ENCODE assay signal across 8 cellular contexts in genomic region chr19:13277104-13277809, GRCh38.
DNase-seq lines count a peak whose midpoint lies in the region; ATAC-seq and TF ChIP-seq lines count a peak whose summit lies in the region.

No MANE protein-coding gene starts in this region.

- peak overlapping the region in 1 of 2 experiments; percentile 71; a peak in 1 of 4 replicates for H4K8ac ChIP-seq in IMR-90 (ENCODE audit: low read depth in 2 of 2, low read length in 2 of 2)

- H3K18ac ChIP-seq in IMR-90 (ENCODE audit: low read depth, low read length): no peak overlapping the region

- CTCF ChIA-PET in IMR-90 (lab: Yijun Ruan, JAX) (interaction anchor here (1.0 to 2.4 kb wide), 4 partner anchors 298 to 453 kb away, joined by 3 to 9 read pairs (median 3); no protein-coding TSS in a partner anchor), RWPE1 (lab: Yijun Ruan, JAX) (interaction anchor here (0.5 to 3.6 kb wide), 26 partner anchors 9 to 444 kb away, joined by 3 to 29 read pairs (median 4); no protein-coding TSS in a partner anchor)

- H3K9me1 ChIP-seq in IMR-90 (ENCODE audit: insufficient read depth, low read length): no peaks in the 10 kb centered on the region

- no peak overlapping the region for H3K14ac ChIP-seq in IMR-90 (replicated peaks; ENCODE audit: low read depth, low read length)

- H3K56ac ChIP-seq in IMR-90 (ENCODE audit: extremely low read depth, insufficient read depth, low read length): no peak overlapping the region

- no peak overlapping the region for H2BK120ac ChIP-seq in IMR-90 (ENCODE audit: low read depth, low read length)

- TF ChIP-seq CTCF in IMR-90 (conservative IDR thresholded peaks at IDR 0.05; ENCODE audit: low read depth, low read length): peak; percentile 73
- peak; percentile 60 for TF ChIP-seq CTCF in RWPE1 (conservative IDR thresholded peaks at IDR 0.05; ENCODE audit: low read depth)
- peak; percentile 67 for TF ChIP-seq CTCF in osteoblast (IDR thresholded peaks at IDR 0.05; ENCODE audit: extremely low read depth, low read depth, low read length)
- TF ChIP-seq CTCF in thyroid gland (IDR thresholded peaks at IDR 0.05): peak; percentile 28 to 68 (median 58)

- H3K27me3 ChIP-seq in IMR-90 (ENCODE audit: control insufficient read depth, insufficient read depth, low read length) (no peaks in the 10 kb centered on the region; the same call in 1 of the 2 replicates), osteoblast (ENCODE audit: insufficient read depth, low read length) (no peaks in the 10 kb centered on the region), thyroid gland (no peaks in the 10 kb centered on the region)

- POLR2A ChIA-PET in IMR-90 (lab: Charles Lee; ENCODE audit: unreplicated experiment) (no interaction called here), RWPE1 (lab: Yijun Ruan, JAX; ENCODE audit: low non-redundant PET) (no interaction called here)

- no peak overlapping the region for H3K4me2 ChIP-seq in IMR-90 (ENCODE audit: low read depth, low read length)
- H3K4me2 ChIP-seq in osteoblast (ENCODE audit: insufficient read depth, low read length): peak overlapping the region; percentile 46

- no peak overlapping the region for H3K9ac ChIP-seq in IMR-90 (ENCODE audit: low read depth, low read length)

- H3K4me1 ChIP-seq in IMR-90 (ENCODE audit: control insufficient read depth, insufficient read depth, low read length) (no peaks in the 10 kb centered on the region), osteoblast (ENCODE audit: insufficient read depth, low read length) (no peaks in the 10 kb centered on the region), thyroid gland (no peaks in the 10 kb centered on the region)

- H3K79me2 ChIP-seq in osteoblast (ENCODE audit: insufficient read depth, low read length): no peaks in the 10 kb centered on the region

- H3K23ac ChIP-seq in IMR-90 (ENCODE audit: low read depth, low read length): no peak overlapping the region

- in situ Hi-C loops in IMR-90 (cut with MboI; ENCODE audit: low sequenced_read_pairs): loop anchor here (5.0 to 25.0 kb wide), 3 partner anchors 315 to 585 kb away; no protein-coding TSS in a partner anchor

- H2AK9ac ChIP-seq in IMR-90 (replicated peaks; ENCODE audit: low read depth, low read length, poor library complexity): no peak overlapping the region

- H3K9me3 ChIP-seq in IMR-90 (ENCODE audit: control insufficient read depth, insufficient read depth, low read length) (no peaks in the 10 kb centered on the region), osteoblast (ENCODE audit: low read depth, low read length) (no peaks in the 10 kb centered on the region), thyroid gland (no peaks in the 10 kb centered on the region)

- H3K27ac ChIP-seq in IMR-90 (ENCODE audit: insufficient read depth, low read length) (no peak overlapping the region), RWPE1 (no peak overlapping the region), osteoblast (ENCODE audit: low read depth, low read length) (no peak overlapping the region), thyroid gland (no peak overlapping the region)

- no peaks in the 10 kb centered on the region for H3K79me1 ChIP-seq in IMR-90 (ENCODE audit: low read depth in 1 of 2, low read length in 2 of 2)

- H2BK5ac ChIP-seq in IMR-90 (ENCODE audit: low read depth, low read length, poor library complexity, severe bottlenecking): no peak overlapping the region

- no peak overlapping the region for H2BK20ac ChIP-seq in IMR-90 (ENCODE audit: low read depth, low read length)

- H3K4ac ChIP-seq in IMR-90 (ENCODE audit: low read depth, low read length): no peak overlapping the region

- 28% methylated on average over 5 of the region's 17 CpGs; no CpG with 5 or more reads in 1 of the 2 experiments for WGBS in IMR-90 (ENCODE audit: extremely low coverage in 2 of 2, insufficient read length in 1 of 2), 2 experiments
- WGBS in thyroid gland, 2 donors: 49 to 52% methylated on average over 17 of the region's 17 CpGs

- H2BK15ac ChIP-seq in IMR-90 (ENCODE audit: low read depth, low read length): no peak overlapping the region

- no TSS peak for BruUV-seq in IMR-90 (replicated peaks; lab: Mats Ljungman, UMichigan)

- peak; percentile 95 for ATAC-seq in IMR-90 (ENCODE audit: low read depth)
- ATAC-seq in HG02885 (IDR thresholded peaks at IDR 0.05; ENCODE audit: poor library complexity, unreplicated experiment): no peak

- peak; percentile 26 for DNase-seq in GF-D8 (lab: John Stamatoyannopoulos, UW)
- DNase-seq in IMR-90: peak; percentile 74
- DNase-seq in RWPE1 (ENCODE audit: low spot score): peak; percentile 77
- peak; percentile 67 to 73 for DNase-seq in activated T-cell treated with anti-CD3 and anti-CD28 coated beads, Interleukin-2, amount 50 U/mL, for 48 hours
- DNase-seq in fibroblast of the conjunctiva (ENCODE audit: low read depth): peak; percentile 42
- no peak for DNase-seq in osteoblast (ENCODE audit: insufficient read length, low spot score, missing footprints)
- DNase-seq in thyroid gland: peak; percentile 16 to 34

- no peak overlapping the region for H4K5ac ChIP-seq in IMR-90 (ENCODE audit: low read depth, low read length)

- dilution Hi-C loops in IMR-90 (cut with HindIII; ENCODE audit: low sequenced_read_pairs, unreplicated experiment): no loop called here

- H3K36me3 ChIP-seq in IMR-90 (ENCODE audit: control insufficient read depth, insufficient read depth, low read length) (peaks cover 1% of the 10 kb centered on the region; the same call in 1 of the 2 replicates), osteoblast (ENCODE audit: insufficient read depth, low read length) (no peaks in the 10 kb centered on the region), thyroid gland (no peaks in the 10 kb centered on the region)

- H2AFZ ChIP-seq in IMR-90 (replicated peaks; ENCODE audit: low read length, poor library complexity) (peak overlapping the region; percentile 92), osteoblast (ENCODE audit: low read length) (peak overlapping the region; percentile 90)

- H2AK5ac ChIP-seq in IMR-90 (ENCODE audit: low read depth, low read length): no peak overlapping the region

- H3K4me3 ChIP-seq in IMR-90 (ENCODE audit: insufficient read depth, low read depth, low read length): no peak overlapping the region
- H3K4me3 ChIP-seq in osteoblast (ENCODE audit: insufficient read depth, low read length): no peak overlapping the region
- H3K4me3 ChIP-seq in thyroid gland (replicated peaks in 1 of 3): no peak overlapping the region

- intact Hi-C loops in IMR-90 (cut with micrococcal nuclease) (loop anchor here (1.0 kb wide), 3 partner anchors 154 to 444 kb away; no protein-coding TSS in a partner anchor), thyroid gland (cut with DNase I) (loop anchor here (5.0 to 10.0 kb wide), 2 partner anchors 310 to 598 kb away; partner anchors contain the start of gene NANOS3)

- no peaks in the 10 kb centered on the region; the same call in 1 of the 2 replicates for H4K20me1 ChIP-seq in IMR-90 (ENCODE audit: insufficient read depth, low read length)
- H4K20me1 ChIP-seq in osteoblast (ENCODE audit: insufficient read depth, low read length): no peaks in the 10 kb centered on the region

- no peak for TF ChIP-seq POLR2A in IMR-90 (IDR thresholded peaks at IDR 0.05; ENCODE audit: low read depth, low read length)
- TF ChIP-seq POLR2A in thyroid gland (IDR thresholded peaks at IDR 0.05): no peak

- peak; percentile 76 for TF ChIP-seq RAD21 in IMR-90 (IDR thresholded peaks at IDR 0.05; ENCODE audit: low read length)

- H4K91ac ChIP-seq in IMR-90 (ENCODE audit: insufficient read depth, low read depth, low read length): no peak overlapping the region

TF ChIP-seq in IMR-90, 13 proteins besides CTCF, POLR2A, EP300 and RAD21:
- TF ChIP-seq, protein P1, sequence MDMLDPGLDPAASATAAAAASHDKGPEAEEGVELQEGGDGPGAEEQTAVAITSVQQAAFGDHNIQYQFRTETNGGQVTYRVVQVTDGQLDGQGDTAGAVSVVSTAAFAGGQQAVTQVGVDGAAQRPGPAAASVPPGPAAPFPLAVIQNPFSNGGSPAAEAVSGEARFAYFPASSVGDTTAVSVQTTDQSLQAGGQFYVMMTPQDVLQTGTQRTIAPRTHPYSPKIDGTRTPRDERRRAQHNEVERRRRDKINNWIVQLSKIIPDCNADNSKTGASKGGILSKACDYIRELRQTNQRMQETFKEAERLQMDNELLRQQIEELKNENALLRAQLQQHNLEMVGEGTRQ (IDR thresholded peaks at IDR 0.05; ENCODE audit: low read depth, low read length): no peak
- TF ChIP-seq RFX5 (IDR thresholded peaks at IDR 0.05; ENCODE audit: low read depth, low read length): no peak
- TF ChIP-seq FOS (IDR thresholded peaks at IDR 0.05; ENCODE audit: low read depth, low read length): no peak
- no peak for TF ChIP-seq BHLHE40 (IDR thresholded peaks at IDR 0.05; ENCODE audit: low read depth, low read length)
- no peak for TF ChIP-seq MAFK (IDR thresholded peaks at IDR 0.05; ENCODE audit: low read depth, low read length)
- TF ChIP-seq CEBPB (IDR thresholded peaks at IDR 0.05; ENCODE audit: low read depth, low read length): no peak
- TF ChIP-seq SMC3 (IDR thresholded peaks at IDR 0.05; ENCODE audit: low read depth, low read length): peak; percentile 69
- TF ChIP-seq MAZ (IDR thresholded peaks at IDR 0.05; ENCODE audit: borderline replicate concordance, low read depth, low read length): peak; percentile 81; the same call in 1 of the 2 replicates
- TF ChIP-seq MXI1 (IDR thresholded peaks at IDR 0.05; ENCODE audit: borderline replicate concordance, low read depth, low read length): no peak
